ENCODE assay signal across 8 cellular contexts in the genomic region with DNA sequence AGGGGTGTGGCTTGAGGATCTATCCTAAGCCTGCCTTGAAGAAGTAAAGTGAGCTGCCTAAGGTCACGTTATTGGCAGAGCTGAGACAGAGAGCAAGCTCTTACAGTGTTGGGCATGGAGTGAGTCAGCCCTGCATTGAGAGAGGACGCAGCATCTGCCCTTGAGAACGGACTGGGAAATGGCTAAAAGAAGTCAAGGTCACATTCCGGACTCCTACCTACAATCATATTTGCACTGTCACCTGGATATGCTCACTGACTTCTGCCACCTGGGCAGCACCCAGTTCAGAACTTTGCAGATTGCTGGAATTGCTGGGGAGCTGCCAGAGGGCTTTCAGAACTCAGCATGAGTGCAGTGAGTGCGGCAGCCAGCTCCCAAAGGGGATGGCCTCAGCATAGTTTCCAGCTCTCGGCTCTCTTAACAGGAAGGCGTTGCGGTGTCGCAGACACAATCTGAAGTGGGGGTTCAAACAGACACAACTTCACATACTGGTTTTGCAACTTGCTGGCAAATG.
DNase-seq lines count a peak whose midpoint lies in the region; ATAC-seq and TF ChIP-seq lines count a peak whose summit lies in the region.

No MANE protein-coding gene starts in this region.

- H3K9me3 Mint-ChIP-seq in brain: no peaks in the 10 kb centered on the region

- no peaks in the 10 kb centered on the region for H3K9me3 ChIP-seq in stomach smooth muscle (ENCODE audit: control insufficient read depth in 2 of 2, low read length in 2 of 2)

- H3K4me1 ChIP-seq in stomach smooth muscle (ENCODE audit: control insufficient read depth, insufficient read depth, low read length): peaks cover 10% of the 10 kb centered on the region

- no peak overlapping the region for H3K27ac ChIP-seq in stomach smooth muscle (ENCODE audit: low read length)

- CTCF ChIA-PET in GM10248 (lab: Yijun Ruan, JAX): no interaction called here

- peaks cover 13% of the 10 kb centered on the region for H3K4me1 Mint-ChIP-seq in brain

- no peaks in the 10 kb centered on the region for H3K36me3 Mint-ChIP-seq in brain

- H3K4me3 Mint-ChIP-seq in brain: peak overlapping the region in 1 of 5 experiments; percentile 11

- H3K27ac Mint-ChIP-seq in brain: peak overlapping the region in 3 of 5 experiments; percentile 8 to 33 (median 12)

- no peaks in the 10 kb centered on the region for H3K36me3 ChIP-seq in stomach smooth muscle (ENCODE audit: control insufficient read depth in 2 of 2, insufficient read depth in 2 of 2, low read length in 2 of 2)

- in situ Hi-C loops in ACHN (cut with HindIII; ENCODE audit: low pct_ligation_motif_present, low pct_unique_long_range_greater_than_20kb, low sequenced_read_pairs): no loop called here

- TF ChIP-seq CTCF in brain (conservative IDR thresholded peaks at IDR 0.05): no peak
- TF ChIP-seq CTCF in GM10248 (IDR thresholded peaks at IDR 0.05; ENCODE audit: control extremely low read depth, extremely low read depth, low read depth, missing control alignments): no peak

- no peaks in the 10 kb centered on the region for H3K27me3 ChIP-seq in stomach smooth muscle (ENCODE audit: control insufficient read depth in 1 of 2, insufficient read depth in 2 of 2, low read length in 2 of 2)

- DNase-seq in ACHN: peak; percentile 78
- peak; percentile 88 for DNase-seq in M059J (ENCODE audit: low read depth)
- DNase-seq in iris pigment epithelial cell (ENCODE audit: low read depth): peak; percentile 88
- no peak for DNase-seq in GM10248 (ENCODE audit: extremely low spot score)

- peak overlapping the region; percentile 50 to 55 for H3K4me3 ChIP-seq in stomach smooth muscle (ENCODE audit: low read length in 2 of 2)

- peaks cover 4% of the 10 kb centered on the region for H3K27me3 Mint-ChIP-seq in brain

- H3K9ac ChIP-seq in stomach smooth muscle (ENCODE audit: low read length in 2 of 2): peak overlapping the region in 1 of 2 donors; percentile 38

- POLR2A ChIA-PET in GM10248 (lab: Yijun Ruan, JAX): no interaction called here

- ATAC-seq in HG03442 (IDR thresholded peaks at IDR 0.05; ENCODE audit: unreplicated experiment) (no peak), GM18517 (IDR thresholded peaks at IDR 0.05; ENCODE audit: unreplicated experiment) (no peak)
